In the genomic region with DNA sequence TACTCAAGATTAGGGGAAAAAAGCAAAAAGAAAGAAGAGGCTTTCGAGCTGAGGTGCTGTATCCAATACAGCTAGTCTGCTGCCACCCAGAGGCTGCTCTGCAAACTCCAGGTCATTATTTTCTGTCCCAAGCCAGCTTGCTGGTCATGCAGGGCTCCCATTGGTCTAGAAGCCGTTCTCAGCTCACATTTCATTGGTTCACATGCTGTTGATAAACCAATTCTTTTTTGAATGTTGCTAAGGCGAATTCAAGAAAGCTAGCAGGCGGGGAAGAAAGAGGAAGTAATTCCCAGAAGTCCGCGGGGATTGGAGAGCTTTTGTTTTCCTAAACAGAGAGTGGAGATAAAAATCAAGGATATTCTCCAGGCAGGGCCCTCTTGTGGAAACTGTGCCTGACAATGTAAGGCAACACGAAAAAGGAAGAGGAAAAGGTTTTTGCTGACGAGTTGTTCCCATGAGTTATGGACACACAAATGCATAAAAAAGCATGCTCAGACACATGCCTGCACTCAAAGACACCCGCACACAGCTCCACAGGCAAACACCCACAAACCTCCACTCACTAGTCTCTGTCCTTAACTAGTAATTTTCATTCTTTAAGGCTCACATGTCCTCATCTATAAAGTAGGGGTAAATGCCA, we compare ENCODE assay signal across 8 cellular contexts. TPM values are rescaled to one million over a fixed set of nuclear protein-coding genes. Genes with fewer than 3 reads are reported as not detected.
A peak's percentile ranks its signal among the peaks of the same experiment; 100 is the strongest.
DNase-seq lines count a peak whose midpoint lies in the region; ATAC-seq and TF ChIP-seq lines count a peak whose summit lies in the region.

No MANE protein-coding gene starts in this region.

- in situ Hi-C loops in transverse colon (cut with MboI; ENCODE audit: low pct_ligation_motif_present in 1 of 4, low pct_unique_long_range_greater_than_20kb in 1 of 4, low sequenced_read_pairs in 3 of 4), result loop anchor here in 2 of 4 donors (10.0 to 25.0 kb wide), 2 partner anchors 145 to 173 kb away; no protein-coding TSS in a partner anchor

- peak overlapping the region; percentile 52 for H3K27ac ChIP-seq in trophoblast cell (ENCODE audit: low read depth, low read length)
- H3K27ac ChIP-seq in transverse colon, result peak overlapping the region; percentile 69 to 84 (median 80)

- ATAC-seq in HG02610 (IDR thresholded peaks at IDR 0.05; ENCODE audit: unreplicated experiment) (peak; percentile 100), Right ventricle myocardium superior (ENCODE audit: poor library complexity) (peak; percentile 63)

- H3K36me3 ChIP-seq in trophoblast cell (ENCODE audit: control insufficient read depth in 1 of 2, insufficient read depth in 2 of 2, low read length in 2 of 2) (peaks cover 9 to 25% of the 10 kb centered on the region in 2 experiments), transverse colon (no peaks in the 10 kb centered on the region)

- POLR2A ChIA-PET in GM10248 (lab: Yijun Ruan, JAX), result no interaction called here

- H3K23ac ChIP-seq in trophoblast cell (ENCODE audit: low read length), result no peak overlapping the region

- WGBS in trophoblast cell (ENCODE audit: extremely low coverage, insufficient coverage, insufficient read length), result no CpG with 5 or more reads among the region's 9 CpGs
- WGBS in transverse colon (ENCODE audit: low coverage in 1 of 2), 2 donors, result 0 to 2% methylated on average over 7 to 9 of the region's 9 CpGs

- H2AK5ac ChIP-seq in trophoblast cell (ENCODE audit: low read length), result no peak overlapping the region

- DNase-seq in GM10248 (ENCODE audit: extremely low spot score), result peak; percentile 91
- peak; percentile 83 for DNase-seq in NCI-H1048 (lab: John Stamatoyannopoulos, UW)
- DNase-seq in SKM-1 (lab: John Stamatoyannopoulos, UW; ENCODE audit: unreplicated experiment), result peak; percentile 93
- DNase-seq in activated naive CD8-positive, alpha-beta T cell treated with anti-CD3 and anti-CD28 coated beads, Interleukin-2, amount 50 U/mL, for 16 hours (ENCODE audit: low read depth, low spot score), result peak; percentile 66
- peak; percentile 91 for DNase-seq in Right ventricle myocardium superior
- peak; percentile 94 to 95 for DNase-seq in trophoblast cell
- DNase-seq in transverse colon, result peak; percentile 96

- H4K12ac ChIP-seq in trophoblast cell (ENCODE audit: low read depth, low read length), result no peak overlapping the region

- CTCF ChIA-PET in GM10248 (lab: Yijun Ruan, JAX), result interaction anchor here (0.6 to 8.1 kb wide), 66 partner anchors 8 to 607 kb away, joined by 3 to 121 read pairs (median 4); a partner anchor contains a TSS

- H3K27me3 ChIP-seq in trophoblast cell (ENCODE audit: insufficient read depth, low read length), result no peaks in the 10 kb centered on the region
- H3K27me3 ChIP-seq in transverse colon, result no peaks in the 10 kb centered on the region

- H3K4me3 ChIP-seq in trophoblast cell (ENCODE audit: low read depth, low read length), result no peak overlapping the region
- H3K4me3 ChIP-seq in transverse colon, result peak overlapping the region in 1 of 4 donors; percentile 32

- intact Hi-C loops in Right ventricle myocardium superior (cut with DNase I) (loop anchor here (5.0 kb wide), 2 partner anchors 90 to 175 kb away; no protein-coding TSS in a partner anchor), transverse colon (cut with DNase I; ENCODE audit: low total_unique reads) (loop anchor here (5.0 kb wide), 2 partner anchors 140 to 175 kb away; no protein-coding TSS in a partner anchor)

- peak overlapping the region; percentile 22 for H3K4me2 ChIP-seq in trophoblast cell (ENCODE audit: low read length)

- H2BK5ac ChIP-seq in trophoblast cell (ENCODE audit: low read depth, low read length, poor library complexity), result no peak overlapping the region

- TF ChIP-seq CTCF in GM10248 (IDR thresholded peaks at IDR 0.05; ENCODE audit: control extremely low read depth, extremely low read depth, low read depth, missing control alignments), result peak; percentile 73
- peak; percentile 78 to 93 (median 85) for TF ChIP-seq CTCF in transverse colon (IDR thresholded peaks at IDR 0.05)

- H4K8ac ChIP-seq in trophoblast cell (ENCODE audit: low read depth, low read length), result peak overlapping the region; percentile 11

- no peak overlapping the region for H3K4ac ChIP-seq in trophoblast cell (ENCODE audit: low read depth, low read length)

- no peaks in the 10 kb centered on the region for H3K9me3 ChIP-seq in trophoblast cell (ENCODE audit: insufficient read depth, low read depth, low read length)
- H3K9me3 ChIP-seq in transverse colon, result no peaks in the 10 kb centered on the region

- no peak overlapping the region for H4K91ac ChIP-seq in trophoblast cell (ENCODE audit: low read depth, low read length)

- no peak overlapping the region for H2AFZ ChIP-seq in trophoblast cell (ENCODE audit: insufficient read depth, low read length, poor library complexity)

- H3K79me1 ChIP-seq in trophoblast cell (ENCODE audit: low read length), result peaks cover 4% of the 10 kb centered on the region

- no peak overlapping the region for H3K14ac ChIP-seq in trophoblast cell (ENCODE audit: low read length)

- peaks cover 2 to 4% of the 10 kb centered on the region in 2 experiments for H3K4me1 ChIP-seq in trophoblast cell (ENCODE audit: control insufficient read depth in 1 of 2, insufficient read depth in 2 of 2, low read length in 2 of 2)
- H3K4me1 ChIP-seq in transverse colon, result peaks cover 18 to 62% (median 31%) of the 10 kb centered on the region in 4 donors

- no peaks in the 10 kb centered on the region for H3K79me2 ChIP-seq in trophoblast cell (ENCODE audit: control insufficient read depth, insufficient read depth, low read length, poor library complexity)

- TF ChIP-seq POLR2A in transverse colon (IDR thresholded peaks at IDR 0.05), result no peak

- no peak overlapping the region for H2BK120ac ChIP-seq in trophoblast cell (ENCODE audit: insufficient read depth, low read length, poor library complexity)

- no peak overlapping the region for H3K9ac ChIP-seq in trophoblast cell (ENCODE audit: low read length)

- no peak overlapping the region for H2BK12ac ChIP-seq in trophoblast cell (ENCODE audit: low read length)

- H3K18ac ChIP-seq in trophoblast cell (ENCODE audit: low read length), result no peak overlapping the region

- no peak for TF ChIP-seq EP300 in transverse colon (IDR thresholded peaks at IDR 0.05; ENCODE audit: low read depth)

RNA-seq across cellular contexts. Expression of a gene that starts 33.4 kb away (rescaled TPM):
- total RNA-seq in Right ventricle myocardium superior, result 209 TPM
- polyA plus RNA-seq in trophoblast cell (2013), result 507 and 510 TPM in 2 replicates
- 100 to 1,000 TPM in 1 of 4 donors, 10 to 100 TPM in 3; 81.2 to 106 (median 91.8) TPM for total RNA-seq in transverse colon
